ENCODE assay signal across 8 cellular contexts in genomic region chr19:33063356-33064116, GRCh38. TPM values are rescaled to one million over a fixed set of nuclear protein-coding genes. Genes with fewer than 3 reads are reported as not detected.
DNase-seq lines count a peak whose midpoint lies in the region; ATAC-seq and TF ChIP-seq lines count a peak whose summit lies in the region.

No MANE protein-coding gene starts in this region.

- no peaks in the 10 kb centered on the region for H4K20me1 ChIP-seq in OCI-LY3 (ENCODE audit: insufficient read depth, low read length)

- H3K9me3 ChIP-seq in OCI-LY3 (ENCODE audit: insufficient read depth, low read length), result no peaks in the 10 kb centered on the region

- intact Hi-C loops in dorsolateral prefrontal cortex (cut with DNase I), result no loop called here

- H3K27ac ChIP-seq in OCI-LY3 (ENCODE audit: low read length) (no peak overlapping the region), dorsolateral prefrontal cortex (peak overlapping the region in 2 of 59 donors; percentile 4 to 19)

- ATAC-seq in HG03520 (IDR thresholded peaks at IDR 0.05; ENCODE audit: unreplicated experiment) (no peak), HG03457 (IDR thresholded peaks at IDR 0.05; ENCODE audit: unreplicated experiment) (no peak)

- no peak overlapping the region for H3K27ac Mint-ChIP-seq in T-helper 1 cell treated with Interleukin-12 subunit alpha and Interleukin-12 subunit beta and Interleukin-4 antibody, amounts not matched to agents 30 μg/mL and 1 μg/mL, for 36 hours

- no peaks in the 10 kb centered on the region for H3K79me2 ChIP-seq in OCI-LY3 (ENCODE audit: low read length)

- H3K27me3 ChIP-seq in OCI-LY3 (ENCODE audit: low read depth, low read length), result no peaks in the 10 kb centered on the region
- H3K27me3 ChIP-seq in dorsolateral prefrontal cortex, result peaks cover 0 to 40% (median 20%) of the 10 kb centered on the region in 45 donors

- no peak for TF ChIP-seq CTCF in OCI-LY3 (IDR thresholded peaks at IDR 0.05; ENCODE audit: low read depth, low read length)
- TF ChIP-seq CTCF in dorsolateral prefrontal cortex (IDR thresholded peaks at IDR 0.05 in 54 of 56, conservative IDR thresholded peaks at IDR 0.05 in 2 of 56; ENCODE audit: low read depth in 1 of 56, partially characterized antibody in 56 of 56), result no peak

- no peaks in the 10 kb centered on the region for H3K36me3 Mint-ChIP-seq in T-helper 1 cell treated with Interleukin-12 subunit alpha and Interleukin-12 subunit beta and Interleukin-4 antibody, amounts not matched to agents 30 μg/mL and 1 μg/mL, for 36 hours (ENCODE audit: low read depth)

- peak overlapping the region; percentile 57 for H3K4me3 Mint-ChIP-seq in T-helper 1 cell treated with Interleukin-12 subunit alpha and Interleukin-12 subunit beta and Interleukin-4 antibody, amounts not matched to agents 30 μg/mL and 1 μg/mL, for 36 hours

- H3K9ac ChIP-seq in OCI-LY3 (ENCODE audit: low read length), result peak overlapping the region; percentile 6; the same call in 1 of the 2 replicates

- peak overlapping the region; percentile 50 for H3K4me2 ChIP-seq in OCI-LY3 (ENCODE audit: low read length)

- H3K4me3 ChIP-seq in OCI-LY3 (ENCODE audit: low read length), result peak overlapping the region; percentile 74
- peak overlapping the region; percentile 21 to 74 (median 56) for H3K4me3 ChIP-seq in dorsolateral prefrontal cortex

- H2AFZ ChIP-seq in OCI-LY3 (ENCODE audit: low read depth, low read length), result no peak overlapping the region

- no peaks in the 10 kb centered on the region for H3K9me3 Mint-ChIP-seq in T-helper 1 cell treated with Interleukin-12 subunit alpha and Interleukin-12 subunit beta and Interleukin-4 antibody, amounts not matched to agents 30 μg/mL and 1 μg/mL, for 36 hours

- no peaks in the 10 kb centered on the region for H3K4me1 Mint-ChIP-seq in T-helper 1 cell treated with Interleukin-12 subunit alpha and Interleukin-12 subunit beta and Interleukin-4 antibody, amounts not matched to agents 30 μg/mL and 1 μg/mL, for 36 hours (ENCODE audit: low read depth)

- peaks cover 8% of the 10 kb centered on the region; the same call in 1 of the 2 replicates for H3K4me1 ChIP-seq in OCI-LY3 (ENCODE audit: low read length)

- DNase-seq in T-helper 1 cell (no peak), dorsolateral prefrontal cortex (peak in 1 of 10 donors; percentile 61), midbrain (lab: John Stamatoyannopoulos, UW) (peak; percentile 30), middle frontal gyrus (ENCODE audit: extremely low spot score, low spot score) (no peak)

- no peaks in the 10 kb centered on the region for H3K36me3 ChIP-seq in OCI-LY3 (replicated peaks; ENCODE audit: low read depth, low read length)

- peaks cover 44% of the 10 kb centered on the region for H3K27me3 Mint-ChIP-seq in T-helper 1 cell treated with Interleukin-12 subunit alpha and Interleukin-12 subunit beta and Interleukin-4 antibody, amounts not matched to agents 30 μg/mL and 1 μg/mL, for 36 hours (ENCODE audit: low read depth)

RNA-seq across cellular contexts. Expression of gene RHPN2, which starts 1.2 kb away (rescaled TPM):
- 10 to 100 TPM in 43 of 120 experiments, 1 to 10 TPM in 77; 3.2 to 24.6 (median 8.9) TPM for total RNA-seq in dorsolateral prefrontal cortex

RNA-seq across cellular contexts. Expression of gene GPATCH1, which starts 17.4 kb away (rescaled TPM):
- 10 to 100 TPM in 115 of 120 experiments, 1 to 10 TPM in 5; 9.0 to 18.2 (median 13.1) TPM for total RNA-seq in dorsolateral prefrontal cortex
